23 cellular contexts compared by ENCODE assay signal in the genomic region with DNA sequence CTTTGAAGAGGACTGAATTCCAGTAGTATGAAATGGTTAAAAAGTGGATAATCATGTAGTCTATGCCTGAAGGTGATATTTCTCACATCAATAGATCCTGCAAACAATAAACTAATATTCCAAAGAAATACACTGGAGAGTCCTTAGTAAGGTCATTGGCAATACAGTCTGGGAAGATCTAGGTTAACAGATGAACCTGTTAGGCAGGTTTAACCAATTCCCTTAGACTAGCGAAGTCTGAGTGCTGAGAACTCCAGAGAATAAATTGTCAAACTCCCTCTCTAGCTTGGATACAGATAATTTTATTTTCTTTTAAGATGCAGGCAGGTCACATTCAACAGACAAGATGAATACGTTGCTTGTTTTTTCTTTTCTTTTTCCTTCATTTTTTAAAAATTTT. TPM values are rescaled to one million over a fixed set of nuclear protein-coding genes. Genes with fewer than 3 reads are reported as not detected.
DNase-seq lines count a peak whose midpoint lies in the region; ATAC-seq lines count a peak whose summit lies in the region.
"Had no signal": no experiment of that assay in that cellular context is flagged by ENCODE, and none has a peak within 500 bp of the region (broad histone marks: within the 10 kb centered on the region; RNA-seq: fewer than 3 reads in every experiment).

No MANE protein-coding gene starts in this region.

- intact Hi-C loops in activated CD4-positive, alpha-beta T cell treated with anti-CD3 and anti-CD28 coated beads, Interleukin-2, amount 10 ng/mL, durations not matched to agents 24 days and 14 days (cut with micrococcal nuclease) = no loop called here

- H3K27me3 ChIP-seq in esophagus (ENCODE audit: control insufficient read depth in 1 of 2, insufficient read depth in 2 of 2, low read length in 2 of 2) = no peaks in the 10 kb centered on the region
- H3K27me3 ChIP-seq: brain microvascular endothelial cell had no signal

- H3K36me3 ChIP-seq in esophagus (ENCODE audit: control insufficient read depth in 2 of 2, insufficient read depth in 2 of 2, low read length in 1 of 2) = peaks cover 2 to 4% of the 10 kb centered on the region in 2 donors
- H3K36me3 ChIP-seq: brain microvascular endothelial cell had no signal

- no peak for ATAC-seq in stimulated activated memory B cell treated with anti-CD40 and anti-IgM and Interleukin-4, amounts not matched to agents 10 μg/mL and 1 μg/mL and 100 μg/mL, for 72 hours
- ATAC-seq in HG02970 (IDR thresholded peaks at IDR 0.05; ENCODE audit: low FRiP score, unreplicated experiment) = no peak
- ATAC-seq: activated CD8-positive, alpha-beta T cell treated with anti-CD3 and anti-CD28 coated beads, Interleukin-2, amount 10 ng/mL, durations not matched to agents 7 days and 5 days; activated naive CD4-positive, alpha-beta T cell treated with anti-CD3 and anti-CD28 coated beads, Interleukin-2, amount 50 U/mL, for 72 hours; activated T-cell treated with anti-CD3 and anti-CD28 coated beads, Interleukin-2, amount 50 U/mL, for 4 hours; natural killer cell had no signal

- H3K27ac ChIP-seq in esophagus (ENCODE audit: low read depth in 2 of 2, low read length in 1 of 2) = peak overlapping the region; percentile 36 to 99
- H3K27ac ChIP-seq: brain microvascular endothelial cell, dorsolateral prefrontal cortex had no signal

- peak overlapping the region; percentile 16 for H3K4me3 Mint-ChIP-seq in activated CD4-positive, alpha-beta T cell treated with anti-CD3 and anti-CD28 coated beads, Interleukin-2, amount 10 ng/mL, durations not matched to agents 24 days and 14 days
- peak overlapping the region; percentile 95 for H3K4me3 Mint-ChIP-seq in stimulated activated memory B cell treated with anti-CD40 and anti-IgM and Interleukin-4, amounts not matched to agents 10 μg/mL and 1 μg/mL and 100 μg/mL, for 72 hours
- H3K4me3 Mint-ChIP-seq: activated CD8-positive, alpha-beta T cell treated with anti-CD3 and anti-CD28 coated beads, Interleukin-2, amount 10 ng/mL, durations not matched to agents 7 days and 5 days had no signal

- peaks cover 36% of the 10 kb centered on the region for H3K4me1 Mint-ChIP-seq in activated CD4-positive, alpha-beta T cell treated with anti-CD3 and anti-CD28 coated beads, Interleukin-2, amount 10 ng/mL, durations not matched to agents 24 days and 14 days
- peaks cover 70% of the 10 kb centered on the region for H3K4me1 Mint-ChIP-seq in stimulated activated memory B cell treated with anti-CD40 and anti-IgM and Interleukin-4, amounts not matched to agents 10 μg/mL and 1 μg/mL and 100 μg/mL, for 72 hours

- H3K27me3 Mint-ChIP-seq in activated CD4-positive, alpha-beta T cell treated with anti-CD3 and anti-CD28 coated beads, Interleukin-2, amount 10 ng/mL, durations not matched to agents 24 days and 14 days = peaks cover 18% of the 10 kb centered on the region
- H3K27me3 Mint-ChIP-seq in stimulated activated memory B cell treated with anti-CD40 and anti-IgM and Interleukin-4, amounts not matched to agents 10 μg/mL and 1 μg/mL and 100 μg/mL, for 72 hours = no peaks in the 10 kb centered on the region
- H3K27me3 Mint-ChIP-seq: activated B cell treated with CpG ODN at 0.5 μM for 24 hours had no signal

- no peaks in the 10 kb centered on the region for H3K36me3 Mint-ChIP-seq in activated CD4-positive, alpha-beta T cell treated with anti-CD3 and anti-CD28 coated beads, Interleukin-2, amount 10 ng/mL, durations not matched to agents 24 days and 14 days (ENCODE audit: low read depth)
- peaks cover 23% of the 10 kb centered on the region for H3K36me3 Mint-ChIP-seq in stimulated activated memory B cell treated with anti-CD40 and anti-IgM and Interleukin-4, amounts not matched to agents 10 μg/mL and 1 μg/mL and 100 μg/mL, for 72 hours
- H3K36me3 Mint-ChIP-seq: activated naive CD4-positive, alpha-beta T cell treated with anti-CD3 and anti-CD28 coated beads, Interleukin-2, amount 50 U/mL, for 72 hours; natural killer cell had no signal

- no peak for DNase-seq in activated CD4-positive, alpha-beta T cell treated with anti-CD3 and anti-CD28 coated beads, Interleukin-2, amount 10 ng/mL, durations not matched to agents 24 days and 14 days
- DNase-seq in activated CD4-positive, alpha-beta T cell treated with anti-CD3 and anti-CD28 coated beads, Interleukin-2, amount 50 U/mL, for 48 hours = no peak
- DNase-seq in NCI-H510A treated with DMSO at 0.1 percent for 48 hours (lab: John Stamatoyannopoulos, UW) = peak; percentile 96
- no peak for DNase-seq in cortex of kidney (lab: John Stamatoyannopoulos, UW)
- DNase-seq in inferior parietal cortex (ENCODE audit: extremely low spot score) = no peak
- DNase-seq: 8988T; activated B cell treated with CpG ODN at 0.5 μM for 24 hours; activated CD8-positive, alpha-beta T cell treated with anti-CD3 and anti-CD28 coated beads, Interleukin-2, amount 10 ng/mL, durations not matched to agents 7 days and 5 days; activated T-cell treated with anti-CD3 and anti-CD28 coated beads, Interleukin-2, amount 50 U/mL, for 4 hours; brain microvascular endothelial cell; DMS 273 treated with DMSO at 0.1 percent for 48 hours; dorsolateral prefrontal cortex; erythroblast; mesenchymal stem cell; natural killer cell; SHP77 treated with DMSO at 0.1 percent for 48 hours; stimulated activated CD4-positive, alpha-beta T cell treated with anti-CD3 and anti-CD28 coated beads, Interleukin-4, amount 100 ng/mL, for 4 hours; substantia nigra had no signal

- no peaks in the 10 kb centered on the region for H3K9me3 ChIP-seq in esophagus (ENCODE audit: control insufficient read depth in 2 of 2, insufficient read depth in 1 of 2, low read depth in 1 of 2, low read length in 1 of 2)

- WGBS in esophagus, 2 donors = 52 to 64% methylated on average over 2 of the region's 2 CpGs

- H3K27ac Mint-ChIP-seq in activated CD4-positive, alpha-beta T cell treated with anti-CD3 and anti-CD28 coated beads, Interleukin-2, amount 10 ng/mL, durations not matched to agents 24 days and 14 days = no peak overlapping the region
- H3K27ac Mint-ChIP-seq in stimulated activated memory B cell treated with anti-CD40 and anti-IgM and Interleukin-4, amounts not matched to agents 10 μg/mL and 1 μg/mL and 100 μg/mL, for 72 hours = no peak overlapping the region
- H3K27ac Mint-ChIP-seq: activated B cell treated with CpG ODN at 0.5 μM for 24 hours; activated CD8-positive, alpha-beta T cell treated with anti-CD3 and anti-CD28 coated beads, Interleukin-2, amount 10 ng/mL, durations not matched to agents 7 days and 5 days; activated naive CD4-positive, alpha-beta T cell treated with anti-CD3 and anti-CD28 coated beads, Interleukin-2, amount 50 U/mL, for 72 hours; natural killer cell; T-helper 1 cell treated with Interleukin-12 subunit alpha and Interleukin-12 subunit beta and Interleukin-4 antibody, amounts not matched to agents 30 μg/mL and 1 μg/mL, for 36 hours had no signal

- H3K4me1 ChIP-seq in esophagus (ENCODE audit: control insufficient read depth in 2 of 2, insufficient read depth in 2 of 2, low read length in 1 of 2) = peaks cover 0 to 6% of the 10 kb centered on the region in 2 donors

- H3K9me3 Mint-ChIP-seq in activated CD4-positive, alpha-beta T cell treated with anti-CD3 and anti-CD28 coated beads, Interleukin-2, amount 10 ng/mL, durations not matched to agents 24 days and 14 days = no peaks in the 10 kb centered on the region
- H3K9me3 Mint-ChIP-seq in stimulated activated memory B cell treated with anti-CD40 and anti-IgM and Interleukin-4, amounts not matched to agents 10 μg/mL and 1 μg/mL and 100 μg/mL, for 72 hours = no peaks in the 10 kb centered on the region
- H3K9me3 Mint-ChIP-seq: activated B cell treated with CpG ODN at 0.5 μM for 24 hours; activated naive CD4-positive, alpha-beta T cell treated with anti-CD3 and anti-CD28 coated beads, Interleukin-2, amount 50 U/mL, for 72 hours; activated T-cell treated with anti-CD3 and anti-CD28 coated beads, Interleukin-2, amount 50 U/mL, for 4 hours; natural killer cell; T-helper 1 cell treated with Interleukin-12 subunit alpha and Interleukin-12 subunit beta and Interleukin-4 antibody, amounts not matched to agents 30 μg/mL and 1 μg/mL, for 36 hours had no signal

- H3K4me3 ChIP-seq in esophagus (ENCODE audit: low read depth in 1 of 2, low read length in 2 of 2) = peak overlapping the region in 1 of 2 donors; percentile 78

RNA-seq across cellular contexts. Expression of a gene that starts 2.4 kb away (rescaled TPM):
- 2.1 and 4.6 TPM in 2 replicates for total RNA-seq in activated CD4-positive, alpha-beta T cell treated with anti-CD3 and anti-CD28 coated beads, Interleukin-2, amount 10 ng/mL, durations not matched to agents 24 days and 14 days
- polyA plus RNA-seq in esophagus = 10 to 100 TPM; 15.7 to 15.9 TPM

RNA-seq across cellular contexts. Expression of a gene that starts 57.1 kb away (rescaled TPM):
- not detected in 2 replicates for total RNA-seq in activated CD4-positive, alpha-beta T cell treated with anti-CD3 and anti-CD28 coated beads, Interleukin-2, amount 10 ng/mL, durations not matched to agents 24 days and 14 days
- polyA plus RNA-seq in esophagus = 1 to 10 TPM; 3.5 to 3.6 TPM
- total RNA-seq: activated CD8-positive, alpha-beta T cell treated with anti-CD3 and anti-CD28 coated beads, Interleukin-2, amount 10 ng/mL, durations not matched to agents 7 days and 5 days; activated naive CD4-positive, alpha-beta T cell treated with anti-CD3 and anti-CD28 coated beads, Interleukin-2, amount 50 U/mL, for 72 hours; activated T-cell treated with anti-CD3 and anti-CD28 coated beads, Interleukin-2, amount 50 U/mL, for 4 hours; natural killer cell had no signal
